ENCODE assay signal across 8 cellular contexts in genomic region chr17:37358098-37358829, GRCh38. TPM values are rescaled to one million over a fixed set of nuclear protein-coding genes. Genes with fewer than 3 reads are reported as not detected.
DNase-seq lines count a peak whose midpoint lies in the region; ATAC-seq and TF ChIP-seq lines count a peak whose summit lies in the region.

No MANE protein-coding gene starts in this region.

- peak overlapping the region; percentile 45; the same call in 1 of the 2 replicates for H2AFZ ChIP-seq in OCI-LY7 (ENCODE audit: low read length)

- H4K20me1 ChIP-seq in OCI-LY7 (ENCODE audit: insufficient read depth, low read length) = 0 out of 2 replicates have a peak, but pooled peaks cover 6% of the 10 kb centered on the region

- H3K9me3 Mint-ChIP-seq in activated naive CD8-positive, alpha-beta T cell treated with anti-CD3 and anti-CD28 coated beads, Interleukin-2, amount 10 ng/mL, durations not matched to agents 7 days and 5 days = no peaks in the 10 kb centered on the region

- H3K4me3 ChIP-seq in AG10803 (ENCODE audit: low read length) (peak overlapping the region; percentile 80), OCI-LY7 (ENCODE audit: low read depth, low read length, poor library complexity, severe bottlenecking) (peak overlapping the region; percentile 78), upper lobe of left lung (peak overlapping the region; percentile 70 to 98 (median 98))

- CTCF ChIA-PET in OCI-LY7 (lab: Charles Lee; ENCODE audit: unreplicated experiment) = no interaction called here

- H3K27me3 ChIP-seq in upper lobe of left lung = no peaks in the 10 kb centered on the region

- peaks cover 22% of the 10 kb centered on the region for H3K36me3 ChIP-seq in OCI-LY7 (ENCODE audit: insufficient read depth, low read length)
- no peaks in the 10 kb centered on the region for H3K36me3 ChIP-seq in upper lobe of left lung

- H3K9me2 ChIP-seq in OCI-LY7 (ENCODE audit: insufficient read depth, low read length) = no peaks in the 10 kb centered on the region

- TF ChIP-seq POLR2A in upper lobe of left lung (IDR thresholded peaks at IDR 0.05) = peak in 1 of 4 donors; percentile 29

- TF ChIP-seq CTCF in AG10803 (conservative IDR thresholded peaks at IDR 0.05; ENCODE audit: low read length) = no peak
- TF ChIP-seq CTCF in OCI-LY7 (conservative IDR thresholded peaks at IDR 0.05; ENCODE audit: low read length) = no peak
- TF ChIP-seq CTCF in upper lobe of left lung (IDR thresholded peaks at IDR 0.05) = no peak

- peaks cover 53% of the 10 kb centered on the region for H3K79me2 ChIP-seq in OCI-LY7 (ENCODE audit: insufficient read depth, low read depth, low read length)

- no peaks in the 10 kb centered on the region for H3K36me3 Mint-ChIP-seq in activated naive CD8-positive, alpha-beta T cell treated with anti-CD3 and anti-CD28 coated beads, Interleukin-2, amount 10 ng/mL, durations not matched to agents 7 days and 5 days

- DNase-seq in AG10803 (ENCODE audit: low read depth) = peak; percentile 12
- DNase-seq in HT-29 (ENCODE audit: low spot score) = peak; percentile 82
- DNase-seq in OCI-LY7 (ENCODE audit: low spot score) = peak; percentile 53
- DNase-seq in activated naive CD8-positive, alpha-beta T cell treated with anti-CD3 and anti-CD28 coated beads, Interleukin-2, amount 10 ng/mL, durations not matched to agents 7 days and 5 days = no peak
- peak; percentile 32 to 83 (median 64) for DNase-seq in head of caudate nucleus
- peak; percentile 52 for DNase-seq in occipital lobe (lab: John Stamatoyannopoulos, UW)
- peak in 1 of 2 donors; percentile 69 for DNase-seq in upper lobe of left lung

- BruUV-seq in OCI-LY7 (replicated peaks; lab: Mats Ljungman, UMichigan) = no TSS peak

- WGBS in upper lobe of left lung, 2 donors = 4 to 5% methylated on average over 11 to 21 of the region's 21 CpGs

- POLR2A ChIA-PET in OCI-LY7 (lab: Charles Lee) = interaction anchor here (0.6 to 0.9 kb wide), 3 partner anchors 9 to 461 kb away, joined by 3 to 6 read pairs (median 5); no protein-coding TSS in a partner anchor
- POLR2A ChIA-PET in activated naive CD8-positive, alpha-beta T cell treated with anti-CD3 and anti-CD28 coated beads, Interleukin-2, amount 10 ng/mL, durations not matched to agents 7 days and 5 days (lab: Charles Lee) = interaction anchor here (0.6 to 2.2 kb wide), 10 partner anchors 9 to 832 kb away, joined by 3 to 12 read pairs (median 4); partner anchors contain the start of genes ACACA, DUSP14 and TADA2A

- H3K27ac ChIP-seq in OCI-LY7 (ENCODE audit: low read depth, low read length, poor library complexity, severe bottlenecking) (peak overlapping the region; percentile 21), upper lobe of left lung (peak overlapping the region; percentile 82 to 92 (median 84))

- H3K9me3 ChIP-seq in OCI-LY7 (ENCODE audit: low read length) (no peaks in the 10 kb centered on the region), upper lobe of left lung (no peaks in the 10 kb centered on the region)

- H3K27ac Mint-ChIP-seq in activated naive CD8-positive, alpha-beta T cell treated with anti-CD3 and anti-CD28 coated beads, Interleukin-2, amount 10 ng/mL, durations not matched to agents 7 days and 5 days = peak overlapping the region; percentile 86

- H3K27me3 Mint-ChIP-seq in activated naive CD8-positive, alpha-beta T cell treated with anti-CD3 and anti-CD28 coated beads, Interleukin-2, amount 10 ng/mL, durations not matched to agents 7 days and 5 days = no peaks in the 10 kb centered on the region

- no peak for TF ChIP-seq EP300 in upper lobe of left lung (IDR thresholded peaks at IDR 0.05)

- peaks cover 24% of the 10 kb centered on the region for H3K4me1 Mint-ChIP-seq in activated naive CD8-positive, alpha-beta T cell treated with anti-CD3 and anti-CD28 coated beads, Interleukin-2, amount 10 ng/mL, durations not matched to agents 7 days and 5 days

- peaks cover 28% of the 10 kb centered on the region for H3K4me1 ChIP-seq in OCI-LY7 (ENCODE audit: insufficient read depth, low read length, poor library complexity, severe bottlenecking)
- H3K4me1 ChIP-seq in upper lobe of left lung = peaks cover 7 to 42% (median 22%) of the 10 kb centered on the region in 4 donors

- intact Hi-C loops in OCI-LY7 (cut with micrococcal nuclease; ENCODE audit: unreplicated experiment) (loop anchor here (2.0 to 5.0 kb wide), 5 partner anchors 49 to 806 kb away; partner anchors contain the start of genes AATF, ACACA, DUSP14 and SYNRG), head of caudate nucleus (cut with DNase I) (loop anchor here (5.0 kb wide), 1 partner anchor 49 kb away; the partner anchor contains the start of genes ACACA and TADA2A)

- peak overlapping the region; percentile 96 for H3K4me2 ChIP-seq in OCI-LY7 (ENCODE audit: low read length)

- peak; percentile 12 for ATAC-seq in GM18867 (IDR thresholded peaks at IDR 0.05; ENCODE audit: unreplicated experiment)
- no peak for ATAC-seq in activated naive CD8-positive, alpha-beta T cell treated with anti-CD3 and anti-CD28 coated beads, Interleukin-2, amount 10 ng/mL, durations not matched to agents 7 days and 5 days (ENCODE audit: low read depth)
- ATAC-seq in upper lobe of left lung (ENCODE audit: low FRiP score in 2 of 2) = peak; percentile 4 to 48

- H3K4me3 Mint-ChIP-seq in activated naive CD8-positive, alpha-beta T cell treated with anti-CD3 and anti-CD28 coated beads, Interleukin-2, amount 10 ng/mL, durations not matched to agents 7 days and 5 days = peak overlapping the region; percentile 96

RNA-seq across cellular contexts. Expression of gene C17orf78, which starts 17.5 kb away (rescaled TPM):
- not detected in 2 replicates for total RNA-seq in HT-29 (2014; rRNA removed; shearing (Covaris generic))
- total RNA-seq in OCI-LY7 (2014; rRNA removed; shearing (Covaris generic)) = not detected in 2 replicates
- total RNA-seq in OCI-LY7 (2022) (not detected in 2 replicates), occipital lobe (not detected), upper lobe of left lung (not detected)
- total RNA-seq in activated naive CD8-positive, alpha-beta T cell treated with anti-CD3 and anti-CD28 coated beads, Interleukin-2, amount 10 ng/mL, durations not matched to agents 7 days and 5 days = not detected

RNA-seq across cellular contexts. Expression of gene ACACA, which starts 48.4 kb away (rescaled TPM):
- 84.4 and 111 TPM in 2 replicates for total RNA-seq in HT-29 (2014; rRNA removed; shearing (Covaris generic))
- total RNA-seq in OCI-LY7 (2014; rRNA removed; shearing (Covaris generic)) = 32.1 and 45.4 TPM in 2 replicates
- total RNA-seq in OCI-LY7 (2022) = 80.5 and 98.3 TPM in 2 replicates
- total RNA-seq in activated naive CD8-positive, alpha-beta T cell treated with anti-CD3 and anti-CD28 coated beads, Interleukin-2, amount 10 ng/mL, durations not matched to agents 7 days and 5 days = 10 to 100 TPM; 45.1 to 45.9 TPM
- 92.0 TPM for total RNA-seq in occipital lobe
- 100 to 1,000 TPM in 3 of 6 donors, 10 to 100 TPM in 3; 55.7 to 129 (median 91.9) TPM for total RNA-seq in upper lobe of left lung

RNA-seq across cellular contexts. Expression of gene TADA2A, which starts 48.4 kb away (rescaled TPM):
- total RNA-seq in HT-29 (2014; rRNA removed; shearing (Covaris generic)) = 20.0 and 30.6 TPM in 2 replicates
- 35.8 and 53.5 TPM in 2 replicates for total RNA-seq in OCI-LY7 (2014; rRNA removed; shearing (Covaris generic))
- 44.5 and 46.3 TPM in 2 replicates for total RNA-seq in OCI-LY7 (2022)
- 10 to 100 TPM; 34.5 to 35.8 TPM for total RNA-seq in activated naive CD8-positive, alpha-beta T cell treated with anti-CD3 and anti-CD28 coated beads, Interleukin-2, amount 10 ng/mL, durations not matched to agents 7 days and 5 days
- 56.0 TPM for total RNA-seq in occipital lobe
- total RNA-seq in upper lobe of left lung = 10 to 100 TPM in 5 of 6 donors, 1 to 10 TPM in 1; 9.8 to 37.7 (median 22.7) TPM
